ENCODE assay signal across 8 cellular contexts in genomic region chr10:77846718-77847311, GRCh38.
A peak's percentile ranks its signal among the peaks of the same experiment; 100 is the strongest.
DNase-seq lines count a peak whose midpoint lies in the region; ATAC-seq and TF ChIP-seq lines count a peak whose summit lies in the region.

No MANE protein-coding gene starts in this region.

- intact Hi-C loops in testis (cut with DNase I; ENCODE audit: low total_unique reads): loop anchor here (10.0 kb wide), 1 partner anchor 178 kb away; the partner anchor contains the start of gene POLR3A

- peak overlapping the region; percentile 35; the same call in 1 of the 2 replicates for H3K9ac ChIP-seq in HUES48 (ENCODE audit: low read depth, low read length)

- H3K36me3 ChIP-seq in HUES48 (ENCODE audit: control insufficient read depth, insufficient read depth, low read length): peaks cover 41% of the 10 kb centered on the region
- no peaks in the 10 kb centered on the region for H3K36me3 ChIP-seq in testis (ENCODE audit: low read depth, missing control alignments)

- peaks cover 38% of the 10 kb centered on the region for H3K4me1 ChIP-seq in HUES48 (ENCODE audit: control insufficient read depth, insufficient read depth, low read length)
- H3K4me1 ChIP-seq in testis: peaks cover 8% of the 10 kb centered on the region

- no peak for TF ChIP-seq POLR2A in testis (IDR thresholded peaks at IDR 0.05)

- TF ChIP-seq CTCF in AG09309 (IDR thresholded peaks at IDR 0.05; ENCODE audit: control insufficient read depth, insufficient read depth, low read depth, low read length, missing control alignments) (peak; percentile 96), testis (IDR thresholded peaks at IDR 0.05) (peak; percentile 88 to 96 (median 94))

- H3K4me3 ChIP-seq in AG09309 (ENCODE audit: control insufficient read depth, low read depth, low read length): no peak overlapping the region
- no peak overlapping the region for H3K4me3 ChIP-seq in HUES48 (ENCODE audit: low read depth, low read length)
- H3K4me3 ChIP-seq in testis: no peak overlapping the region

- peak; percentile 61 for ATAC-seq in GM19023 (IDR thresholded peaks at IDR 0.05; ENCODE audit: unreplicated experiment)

- WGBS in testis, 2 donors: 20 to 40% methylated on average over 1 to 21 of the region's 21 CpGs

- H3K27me3 ChIP-seq in HUES48 (ENCODE audit: control insufficient read depth, insufficient read depth, low read length) (no peaks in the 10 kb centered on the region), testis (no peaks in the 10 kb centered on the region)

- H3K27ac ChIP-seq in HUES48 (ENCODE audit: low read depth, low read length) (peak overlapping the region; percentile 85), testis (peak overlapping the region; percentile 36 to 64)

- H3K9me3 ChIP-seq in HUES48 (ENCODE audit: control insufficient read depth, insufficient read depth, low read length) (no peaks in the 10 kb centered on the region), testis (no peaks in the 10 kb centered on the region)

- no peak for DNase-seq in AG09309 (ENCODE audit: low read depth)
- DNase-seq in RPMI7951 (ENCODE audit: low read depth): peak; percentile 54
- DNase-seq in activated gamma-delta T cell treated with anti-CD3 and anti-CD28 coated beads, Interleukin-2, amount 50 U/mL, for 16 hours (ENCODE audit: low read depth): peak; percentile 41
- DNase-seq in germinal center (ENCODE audit: low spot score): peak; percentile 68
- peak; percentile 69 for DNase-seq in occipital lobe (lab: John Stamatoyannopoulos, UW)
- peak; percentile 86 for DNase-seq in testis
